ENCODE assay signal across 10 cellular contexts in the genomic region with DNA sequence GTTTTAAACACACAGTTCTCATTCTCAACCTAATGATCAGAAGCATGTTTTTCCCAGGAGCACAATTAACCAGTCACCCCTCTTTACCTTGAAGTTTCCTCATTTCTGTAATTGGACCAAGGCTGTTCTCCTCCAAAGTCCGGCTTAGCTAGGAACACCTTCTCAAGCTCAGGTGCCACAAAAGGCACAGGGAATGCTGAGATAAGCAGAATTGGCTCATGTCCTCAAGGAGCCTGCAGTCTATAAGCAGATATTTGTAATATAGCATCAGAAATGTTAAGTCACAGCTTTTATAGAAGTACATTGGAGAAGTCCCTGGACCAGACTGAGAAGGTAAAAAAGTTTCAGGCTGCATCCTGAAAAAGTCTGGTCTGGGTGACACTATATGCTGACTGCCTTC. TPM values are rescaled to one million over a fixed set of nuclear protein-coding genes. Genes with fewer than 3 reads are reported as not detected.
"Had no signal": no experiment of that assay in that cellular context is flagged by ENCODE, and none has a peak within 500 bp of the region (broad histone marks: within the 10 kb centered on the region; RNA-seq: fewer than 3 reads in every experiment).

No MANE protein-coding gene starts in this region.

- H3K9me3 ChIP-seq: HAP-1 had no signal

- H3K27ac Mint-ChIP-seq: HFFc6, IgD-negative memory B cell had no signal

- H3K9ac ChIP-seq: GM23248 had no signal

- H3K4me1 Mint-ChIP-seq: IgD-negative memory B cell had no signal

- H3K9me3 Mint-ChIP-seq: HFFc6 had no signal

- H3K4me1 ChIP-seq: HAP-1 had no signal

- DNase-seq: GM23248, GOT3, H7, HFFc6, KG1 had no signal

- H3K27me3 Mint-ChIP-seq: IgD-negative memory B cell had no signal

- H2AFZ ChIP-seq: GM23248 had no signal

- H3K4me3 Mint-ChIP-seq: HFFc6, IgD-negative memory B cell had no signal

- ATAC-seq: HCT116 had no signal

- H3K36me3 ChIP-seq: HAP-1 had no signal

- H3K4me3 ChIP-seq: GM23248, HAP-1 had no signal

- H3K27ac ChIP-seq: GM23248, HL-60 had no signal

RNA-seq across cellular contexts. Expression of gene OSR1, which starts 20.7 kb away (rescaled TPM):
- total RNA-seq: H7, HT1080 had no signal
- polyA plus RNA-seq: IgD-negative memory B cell had no signal
